In the genomic region with DNA sequence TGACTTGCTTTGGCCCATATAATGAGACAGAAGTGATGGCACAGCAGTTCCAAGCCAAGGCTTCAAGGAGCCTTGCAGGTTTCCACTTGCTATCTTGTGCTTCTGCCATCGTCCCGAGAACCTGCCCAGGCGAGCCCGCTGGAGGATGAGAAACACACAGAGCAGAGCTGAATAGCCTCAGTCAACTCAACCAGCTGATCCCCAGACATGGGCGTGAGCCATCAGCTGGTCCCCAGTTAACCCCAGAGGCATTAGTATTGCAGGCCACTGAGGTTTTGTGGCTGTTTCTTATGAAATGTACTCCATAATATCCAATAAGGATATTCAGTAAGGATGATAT, we compare ENCODE assay signal across 21 cellular contexts.
"Had no signal": no experiment of that assay in that cellular context is flagged by ENCODE, and none has a peak within 500 bp of the region (broad histone marks: within the 10 kb centered on the region; RNA-seq: fewer than 3 reads in every experiment).

No MANE protein-coding gene starts in this region.

- H3K36me3 Mint-ChIP-seq: activated CD8-positive, alpha-beta memory T cell treated with anti-CD3 and anti-CD28 coated beads, Interleukin-2, amount 10 ng/mL, durations not matched to agents 7 days and 5 days; activated naive CD8-positive, alpha-beta T cell treated with anti-CD3 and anti-CD28 coated beads for 36 hours; immature natural killer cell; naive thymus-derived CD4-positive, alpha-beta T cell; neural progenitor cell; type B pancreatic cell had no signal

- H3K9me3 Mint-ChIP-seq: activated B cell treated with CpG ODN at 0.5 μM for 24 hours; activated CD4-positive, alpha-beta memory T cell treated with anti-CD3 and anti-CD28 coated beads, Interleukin-2, amount 10 ng/mL, durations not matched to agents 7 days and 5 days; activated naive CD8-positive, alpha-beta T cell treated with anti-CD3 and anti-CD28 coated beads for 36 hours; activated T-helper 17 cell treated with anti-CD3 and anti-CD28 coated beads, Interleukin-2, amount 50 U/mL, for 72 hours; endodermal cell; immature natural killer cell; neural progenitor cell; type B pancreatic cell had no signal

- DNase-seq: activated B cell treated with CpG ODN at 0.5 μM for 24 hours; activated CD4-positive, alpha-beta memory T cell treated with anti-CD3 and anti-CD28 coated beads, Interleukin-2, amount 10 ng/mL, durations not matched to agents 7 days and 5 days; activated CD4-positive, alpha-beta T cell treated with anti-CD3 and anti-CD28 coated beads for 4 hours; activated CD8-positive, alpha-beta memory T cell treated with anti-CD3 and anti-CD28 coated beads, Interleukin-2, amount 10 ng/mL, durations not matched to agents 7 days and 5 days; activated naive CD4-positive, alpha-beta T cell; activated naive CD8-positive, alpha-beta T cell treated with anti-CD3 and anti-CD28 coated beads for 36 hours; amniotic stem cell; dorsolateral prefrontal cortex; endodermal cell; immature natural killer cell; left ventricle myocardium superior; mesenchymal stem cell; naive thymus-derived CD4-positive, alpha-beta T cell; stimulated activated CD4-positive, alpha-beta T cell treated with anti-CD3 and anti-CD28 coated beads, Interleukin-4, amount 100 ng/mL, for 1 hour; stomach; testis had no signal

- H3K4me1 ChIP-seq: neural progenitor cell, stomach, testis had no signal

- H3K27ac ChIP-seq: dorsolateral prefrontal cortex, neural progenitor cell, stomach, testis had no signal

- H3K27me3 Mint-ChIP-seq: activated B cell treated with CpG ODN at 0.5 μM for 24 hours; activated CD4-positive, alpha-beta memory T cell treated with anti-CD3 and anti-CD28 coated beads, Interleukin-2, amount 10 ng/mL, durations not matched to agents 7 days and 5 days; activated CD8-positive, alpha-beta memory T cell treated with anti-CD3 and anti-CD28 coated beads, Interleukin-2, amount 10 ng/mL, durations not matched to agents 7 days and 5 days; activated naive CD8-positive, alpha-beta T cell treated with anti-CD3 and anti-CD28 coated beads for 36 hours; activated T-helper 17 cell treated with anti-CD3 and anti-CD28 coated beads, Interleukin-2, amount 50 U/mL, for 72 hours; naive thymus-derived CD4-positive, alpha-beta T cell; type B pancreatic cell had no signal

- H3K27ac Mint-ChIP-seq: activated B cell treated with CpG ODN at 0.5 μM for 24 hours; activated CD4-positive, alpha-beta memory T cell treated with anti-CD3 and anti-CD28 coated beads, Interleukin-2, amount 10 ng/mL, durations not matched to agents 7 days and 5 days; activated CD8-positive, alpha-beta memory T cell treated with anti-CD3 and anti-CD28 coated beads, Interleukin-2, amount 10 ng/mL, durations not matched to agents 7 days and 5 days; activated naive CD8-positive, alpha-beta T cell treated with anti-CD3 and anti-CD28 coated beads for 36 hours; activated T-helper 17 cell treated with anti-CD3 and anti-CD28 coated beads, Interleukin-2, amount 50 U/mL, for 72 hours; endodermal cell; immature natural killer cell; neural progenitor cell; type B pancreatic cell had no signal

- FAIRE-seq: colon had no signal

- H3K4me3 ChIP-seq: dorsolateral prefrontal cortex, neural progenitor cell, smooth muscle cell, stomach, testis had no signal

- H3K4me3 Mint-ChIP-seq: activated B cell treated with CpG ODN at 0.5 μM for 24 hours; activated CD4-positive, alpha-beta memory T cell treated with anti-CD3 and anti-CD28 coated beads, Interleukin-2, amount 10 ng/mL, durations not matched to agents 7 days and 5 days; activated CD8-positive, alpha-beta memory T cell treated with anti-CD3 and anti-CD28 coated beads, Interleukin-2, amount 10 ng/mL, durations not matched to agents 7 days and 5 days; activated naive CD8-positive, alpha-beta T cell treated with anti-CD3 and anti-CD28 coated beads for 36 hours; activated T-helper 17 cell treated with anti-CD3 and anti-CD28 coated beads, Interleukin-2, amount 50 U/mL, for 72 hours; endodermal cell; immature natural killer cell; naive thymus-derived CD4-positive, alpha-beta T cell; neural progenitor cell; type B pancreatic cell had no signal

- H3K36me3 ChIP-seq: neural progenitor cell, stomach had no signal

- H3K4me2 ChIP-seq: neural progenitor cell, smooth muscle cell had no signal

- H3K27me3 ChIP-seq: dorsolateral prefrontal cortex, neural progenitor cell, stomach, testis had no signal

- H2AFZ ChIP-seq: neural progenitor cell had no signal

- H3K9me3 ChIP-seq: stomach, testis had no signal

- ATAC-seq: activated CD8-positive, alpha-beta memory T cell treated with anti-CD3 and anti-CD28 coated beads, Interleukin-2, amount 10 ng/mL, durations not matched to agents 7 days and 5 days; activated T-helper 17 cell treated with anti-CD3 and anti-CD28 coated beads, Interleukin-2, amount 50 U/mL, for 72 hours; left ventricle myocardium superior; naive thymus-derived CD4-positive, alpha-beta T cell had no signal

- H3K4me1 Mint-ChIP-seq: activated CD4-positive, alpha-beta memory T cell treated with anti-CD3 and anti-CD28 coated beads, Interleukin-2, amount 10 ng/mL, durations not matched to agents 7 days and 5 days; activated CD8-positive, alpha-beta memory T cell treated with anti-CD3 and anti-CD28 coated beads, Interleukin-2, amount 10 ng/mL, durations not matched to agents 7 days and 5 days; activated naive CD8-positive, alpha-beta T cell treated with anti-CD3 and anti-CD28 coated beads for 36 hours; activated T-helper 17 cell treated with anti-CD3 and anti-CD28 coated beads, Interleukin-2, amount 50 U/mL, for 72 hours; immature natural killer cell; neural progenitor cell had no signal

- H3K9ac ChIP-seq: neural progenitor cell had no signal
